In the genomic region with DNA sequence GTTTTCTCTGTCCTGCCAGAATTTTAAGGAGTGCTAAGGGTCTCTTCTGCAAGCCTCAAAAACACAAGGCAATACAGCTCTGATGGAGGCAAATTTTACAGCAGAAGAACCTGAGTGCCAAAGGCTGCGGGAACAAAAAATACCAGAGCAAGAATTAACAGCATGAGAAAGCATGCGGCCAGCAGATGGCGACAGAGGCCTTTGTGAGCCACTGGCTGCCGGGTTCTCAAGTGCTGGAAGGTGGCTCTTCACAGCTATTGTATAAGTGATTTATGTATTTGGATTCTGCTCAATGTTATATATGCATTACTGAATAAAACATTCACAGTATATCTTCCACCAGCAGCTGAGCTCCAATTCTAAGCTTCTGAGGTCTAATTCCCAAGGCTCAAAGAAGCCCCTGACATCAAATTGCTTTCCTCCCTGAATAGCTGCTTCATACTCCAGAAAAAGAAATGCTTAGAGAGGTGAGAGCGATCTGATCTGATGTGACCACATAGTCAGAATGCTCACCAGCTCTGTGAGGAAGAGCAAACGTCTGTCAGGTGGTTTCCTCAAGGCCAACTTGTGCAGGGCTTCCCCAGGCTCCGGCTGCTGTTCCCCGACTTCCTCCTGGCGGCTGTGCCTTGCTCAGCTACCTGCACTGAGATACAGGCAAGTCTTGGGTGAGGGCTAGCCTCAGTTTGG, we compare ENCODE assay signal across 8 cellular contexts. TPM values are rescaled to one million over a fixed set of nuclear protein-coding genes. Genes with fewer than 3 reads are reported as not detected.
A peak's percentile ranks its signal among the peaks of the same experiment; 100 is the strongest.
DNase-seq lines count a peak whose midpoint lies in the region; ATAC-seq and TF ChIP-seq lines count a peak whose summit lies in the region.

No MANE protein-coding gene starts in this region.

- no peaks in the 10 kb centered on the region for H3K36me3 ChIP-seq in psoas muscle (ENCODE audit: insufficient read depth in 1 of 2, low read depth in 1 of 2)
- no peaks in the 10 kb centered on the region for H3K36me3 ChIP-seq in uterus

- 15 to 21% (median 18%) methylated on average over 9 of the region's 9 CpGs for WGBS in psoas muscle, 3 donors

- H3K4me1 ChIP-seq in psoas muscle (peaks cover 6% of the 10 kb centered on the region), uterus (no peaks in the 10 kb centered on the region)

- no peak for TF ChIP-seq POLR2A in uterus (IDR thresholded peaks at IDR 0.05)

- TF ChIP-seq CTCF in AG09309 (IDR thresholded peaks at IDR 0.05; ENCODE audit: control insufficient read depth, insufficient read depth, low read depth, low read length, missing control alignments) (peak; percentile 90), GM20000 (IDR thresholded peaks at IDR 0.05; ENCODE audit: extremely low read depth, missing control alignments) (peak; percentile 81), psoas muscle (IDR thresholded peaks at IDR 0.05) (peak; percentile 96), uterus (IDR thresholded peaks at IDR 0.05) (peak; percentile 85 to 95 (median 87))

- DNase-seq in AG09309 (ENCODE audit: low read depth) = no peak
- peak; percentile 71 for DNase-seq in GM20000 (ENCODE audit: low spot score)
- peak; percentile 35 for DNase-seq in NCI-H1417 treated with DMSO at 0.1 percent for 48 hours (lab: John Stamatoyannopoulos, UW)
- DNase-seq in SKM-1 (lab: John Stamatoyannopoulos, UW; ENCODE audit: unreplicated experiment) = peak; percentile 60
- DNase-seq in activated naive CD4-positive, alpha-beta T cell treated with anti-CD3 and anti-CD28 coated beads, Interleukin-2, amount 50 U/mL, for 16 hours = peak; percentile 83
- DNase-seq in Right ventricle myocardium superior = peak; percentile 93
- DNase-seq in psoas muscle = peak; percentile 83 to 93
- DNase-seq in uterus = peak; percentile 83 to 84

- peak overlapping the region; percentile 55 for H3K27ac ChIP-seq in psoas muscle
- H3K27ac ChIP-seq in uterus = no peak overlapping the region

- ATAC-seq in Right ventricle myocardium superior (ENCODE audit: poor library complexity) = peak; percentile 93
- ATAC-seq in psoas muscle = peak; percentile 81 to 95 (median 91)

- no peaks in the 10 kb centered on the region for H3K27me3 ChIP-seq in psoas muscle (ENCODE audit: insufficient read depth in 3 of 3, low read length in 2 of 3)
- H3K27me3 ChIP-seq in uterus = no peaks in the 10 kb centered on the region

- no peaks in the 10 kb centered on the region for H3K9me3 ChIP-seq in psoas muscle
- H3K9me3 ChIP-seq in uterus = no peaks in the 10 kb centered on the region

- no peak overlapping the region for H3K4me3 ChIP-seq in AG09309 (ENCODE audit: control insufficient read depth, low read depth, low read length)
- no peak overlapping the region for H3K4me3 ChIP-seq in psoas muscle
- no peak overlapping the region for H3K4me3 ChIP-seq in uterus

- intact Hi-C loops in Right ventricle myocardium superior (cut with DNase I) (loop anchor here (5.0 to 10.0 kb wide), 3 partner anchors 71 to 259 kb away; partner anchors contain the start of genes FARS2 and LYRM4), psoas muscle (cut with DNase I) (loop anchor here (1.0 to 10.0 kb wide), 6 partner anchors 119 to 1401 kb away; partner anchors contain the start of genes FARS2 (in 1 of the 2) and LYRM4 (in 1 of the 2)), uterus (cut with DNase I; ENCODE audit: low total_unique reads) (loop anchor here (10.0 kb wide), 1 partner anchor 1401 kb away; no protein-coding TSS in a partner anchor)

RNA-seq across cellular contexts. Expression of gene PPP1R3G, which starts 58.6 kb away (rescaled TPM):
- total RNA-seq in Right ventricle myocardium superior = 14.2 TPM
- under 1 TPM; 0.10 to 0.50 (median 0.33) TPM for total RNA-seq in psoas muscle
- polyA plus RNA-seq in psoas muscle = under 1 TPM; 0.06 to 0.13 (median 0.09) TPM
- 1 to 10 TPM in 3 of 4 donors, under 1 TPM in 1; 0.26 to 6.0 (median 2.8) TPM for total RNA-seq in uterus
